Comparison of ENCODE assay signal across 22 cellular contexts in the genomic region with DNA sequence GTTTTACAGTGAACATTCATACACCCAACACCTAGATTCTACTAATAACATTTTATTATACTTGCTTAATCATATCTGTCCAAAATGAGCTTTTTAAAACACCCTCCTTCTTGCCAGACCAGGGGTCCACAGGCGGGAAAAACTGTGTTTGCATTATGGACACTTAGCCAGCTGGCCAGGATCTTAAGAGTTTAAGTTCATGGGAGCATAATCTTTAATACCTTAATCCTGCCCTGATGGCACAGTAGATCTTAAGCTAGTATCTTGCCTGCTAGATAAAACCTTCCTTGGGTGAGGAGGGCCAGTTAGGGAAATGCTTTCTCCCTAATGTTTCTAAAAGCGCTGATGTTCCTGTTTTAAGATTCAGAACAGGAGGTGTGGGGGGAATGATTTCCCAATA.
"Had no signal": no experiment of that assay in that cellular context is flagged by ENCODE, and none has a peak within 500 bp of the region (broad histone marks: within the 10 kb centered on the region; RNA-seq: fewer than 3 reads in every experiment).

No MANE protein-coding gene starts in this region.

- DNase-seq: activated CD4-positive, alpha-beta T cell treated with anti-CD3 and anti-CD28 coated beads for 4 hours; activated CD4-positive, alpha-beta T cell treated with anti-CD3 and anti-CD28 coated beads, Interleukin-2, amount 50 U/mL, for 4 hours; activated effector memory CD4-positive, alpha-beta T cell treated with anti-CD3 and anti-CD28 coated beads, Interleukin-2, amount 50 U/mL, for 16 hours; activated naive CD4-positive, alpha-beta T cell treated with anti-CD3 and anti-CD28 coated beads, Interleukin-2, amount 50 U/mL, for 16 hours; anterior cingulate cortex; dermis blood vessel endothelial cell; effector CD4-positive, alpha-beta T cell; left lung; lower lobe of right lung; mesenchymal stem cell; stimulated activated CD4-positive, alpha-beta T cell treated with anti-CD3 and anti-CD28 coated beads, Interleukin-1b, Interleukin-23, amount 100 ng/mL, for 48 hours; stimulated activated CD4-positive, alpha-beta T cell treated with anti-CD3 and anti-CD28 coated beads, Interleukin-4, amount 100 ng/mL, for 4 hours; stimulated activated CD8-positive, alpha-beta memory T cell treated with anti-CD3 and anti-CD28 coated beads, Interleukin-4, amount 100 ng/mL, for 48 hours; stimulated activated naive B cell treated with anti-CD40 and anti-IgM and Interleukin-4, amounts not matched to agents 10 μg/mL and 1 μg/mL and 100 μg/mL, for 72 hours; stomach; thyroid gland; upper lobe of left lung had no signal

- H3K27ac ChIP-seq: esophagus muscularis mucosa, left lung, lower lobe of right lung, right atrium auricular region, stomach, thyroid gland, upper lobe of left lung had no signal

- H3K9me3 Mint-ChIP-seq: activated T-helper 1 cell treated with anti-CD3 and anti-CD28 coated beads, Interleukin-12 subunit alpha, Interleukin-12 subunit beta, Interleukin-2, Interleukin-4 antibody, amounts not matched to agents 30 ng/mL and 10 ng/mL and 1 ng/mL, durations not matched to agents 14 hours and 24 hours and 36 hours; natural killer cell treated with Interleukin-12 subunit alpha and Interleukin-12 subunit beta and Interleukin-15 and Interleukin-18, amount 100 ng/mL, for 72 hours; stimulated activated naive B cell treated with anti-CD40 and anti-IgM and Interleukin-4, amounts not matched to agents 10 μg/mL and 1 μg/mL and 100 μg/mL, for 72 hours had no signal

- ATAC-seq: left lung; lower lobe of right lung; natural killer cell treated with Interleukin-12 subunit alpha and Interleukin-12 subunit beta and Interleukin-15 and Interleukin-18, amount 100 ng/mL, for 72 hours; stimulated activated naive B cell treated with anti-CD40 and anti-IgM and Interleukin-4, amounts not matched to agents 10 μg/mL and 1 μg/mL and 100 μg/mL, for 72 hours had no signal

- H3K36me3 ChIP-seq: esophagus muscularis mucosa, left lung, lower lobe of right lung, right atrium auricular region, stomach, thyroid gland, upper lobe of left lung had no signal

- H3K27ac Mint-ChIP-seq: activated T-helper 1 cell treated with anti-CD3 and anti-CD28 coated beads, Interleukin-12 subunit alpha, Interleukin-12 subunit beta, Interleukin-2, Interleukin-4 antibody, amounts not matched to agents 30 ng/mL and 10 ng/mL and 1 ng/mL, durations not matched to agents 14 hours and 24 hours and 36 hours; stimulated activated naive B cell treated with anti-CD40 and anti-IgM and Interleukin-4, amounts not matched to agents 10 μg/mL and 1 μg/mL and 100 μg/mL, for 72 hours had no signal

- H3K4me3 Mint-ChIP-seq: activated T-helper 1 cell treated with anti-CD3 and anti-CD28 coated beads, Interleukin-12 subunit alpha, Interleukin-12 subunit beta, Interleukin-2, Interleukin-4 antibody, amounts not matched to agents 30 ng/mL and 10 ng/mL and 1 ng/mL, durations not matched to agents 14 hours and 24 hours and 36 hours; natural killer cell treated with Interleukin-12 subunit alpha and Interleukin-12 subunit beta and Interleukin-15 and Interleukin-18, amount 100 ng/mL, for 72 hours; stimulated activated naive B cell treated with anti-CD40 and anti-IgM and Interleukin-4, amounts not matched to agents 10 μg/mL and 1 μg/mL and 100 μg/mL, for 72 hours had no signal

- H3K4me2 ChIP-seq: smooth muscle cell had no signal

- H3K27me3 ChIP-seq: left lung, right atrium auricular region, stomach, thyroid gland, upper lobe of left lung had no signal

- H3K4me3 ChIP-seq: esophagus muscularis mucosa, left lung, lower lobe of right lung, right atrium auricular region, smooth muscle cell, stomach, thyroid gland, upper lobe of left lung had no signal

- H3K9me3 ChIP-seq: esophagus muscularis mucosa, left lung, lower lobe of right lung, right atrium auricular region, stomach, thyroid gland, upper lobe of left lung had no signal

- H3K4me1 ChIP-seq: esophagus muscularis mucosa, lower lobe of right lung, right atrium auricular region, stomach, thyroid gland had no signal

- H3K27me3 Mint-ChIP-seq: natural killer cell treated with Interleukin-12 subunit alpha and Interleukin-12 subunit beta and Interleukin-15 and Interleukin-18, amount 100 ng/mL, for 72 hours; stimulated activated naive B cell treated with anti-CD40 and anti-IgM and Interleukin-4, amounts not matched to agents 10 μg/mL and 1 μg/mL and 100 μg/mL, for 72 hours had no signal
